Comparison of ENCODE assay signal across 28 cellular contexts in genomic region chr16:12739738-12740137, GRCh38.
DNase-seq lines count a peak whose midpoint lies in the region; ATAC-seq, FAIRE-seq and TF ChIP-seq lines count a peak whose summit lies in the region.
"Had no signal": no experiment of that assay in that cellular context is flagged by ENCODE, and none has a peak within 500 bp of the region (broad histone marks: within the 10 kb centered on the region; RNA-seq: fewer than 3 reads in every experiment).

No MANE protein-coding gene starts in this region.

- POLR2A ChIA-PET in activated CD8-positive, alpha-beta T cell treated with anti-CD3 and anti-CD28 coated beads for 36 hours (lab: Charles Lee): interaction anchor here (1.5 kb wide), 1 partner anchor 10 kb away, joined by 3 read pairs; no protein-coding TSS in a partner anchor
- POLR2A ChIA-PET in activated CD8-positive, alpha-beta T cell treated with anti-CD3 and anti-CD28 coated beads, Interleukin-2, amount 10 ng/mL, durations not matched to agents 7 days and 5 days (lab: Charles Lee): interaction anchor here (0.7 kb wide), 1 partner anchor 1477 kb away, joined by 3 read pairs; no protein-coding TSS in a partner anchor
- POLR2A ChIA-PET in K562 (lab: Yijun Ruan, JAX): no interaction called here

- H3K4me1 Mint-ChIP-seq in activated CD8-positive, alpha-beta T cell treated with anti-CD3 and anti-CD28 coated beads for 36 hours (ENCODE audit: low read depth): no peaks in the 10 kb centered on the region
- H3K4me1 Mint-ChIP-seq in activated CD8-positive, alpha-beta T cell treated with anti-CD3 and anti-CD28 coated beads, Interleukin-2, amount 10 ng/mL, durations not matched to agents 7 days and 5 days (ENCODE audit: low read depth): no peaks in the 10 kb centered on the region
- H3K4me1 Mint-ChIP-seq in nephron progenitor cell: peaks cover 35% of the 10 kb centered on the region
- H3K4me1 Mint-ChIP-seq in stimulated activated naive B cell treated with anti-CD40 and anti-IgM and Interleukin-4, amounts not matched to agents 10 μg/mL and 1 μg/mL and 100 μg/mL, for 72 hours: no peaks in the 10 kb centered on the region
- H3K4me1 Mint-ChIP-seq: B cell; CD14-positive monocyte; CD4-positive, alpha-beta memory T cell; CD8-positive, alpha-beta memory T cell had no signal

- TF ChIP-seq POLR2A in K562 (conservative IDR thresholded peaks at IDR 0.05): no peak

- H3K4me2 ChIP-seq in K562 (ENCODE audit: insufficient read depth, low read length): no peak overlapping the region
- H3K4me2 ChIP-seq: A549; BLaER1 treated with 17β-estradiol and CSF1 and Interleukin-3, amounts not matched to agents 10 nM and 100 nM had no signal

- CTCF ChIA-PET in activated CD8-positive, alpha-beta T cell treated with anti-CD3 and anti-CD28 coated beads for 36 hours (lab: Charles Lee): no interaction called here
- CTCF ChIA-PET in activated CD8-positive, alpha-beta T cell treated with anti-CD3 and anti-CD28 coated beads, Interleukin-2, amount 10 ng/mL, durations not matched to agents 7 days and 5 days (lab: Charles Lee): no interaction called here
- CTCF ChIA-PET in K562 (lab: Yijun Ruan, JAX; ENCODE audit: low intra/inter-chr PET ratio): no interaction called here

- WGBS in K562 (ENCODE audit: insufficient coverage, low coverage, missing lambda C conversion rate): 82% methylated on average over 3 of the region's 3 CpGs
- WGBS in pancreas, 2 donors: 94 to 96% methylated on average over 3 of the region's 3 CpGs

- FAIRE-seq in K562 (lab: Jason Lieb, UNC) (no peak), pancreas (lab: Jason Lieb, UNC) (no peak)
- FAIRE-seq: A549, GM12878, GM12892, GM18507 had no signal

- no TSS peak for BruUV-seq in K562 (replicated peaks; lab: Mats Ljungman, UMichigan)

- no peak overlapping the region for H3K9ac ChIP-seq in K562 (ENCODE audit: insufficient read depth in 1 of 2, low read depth in 2 of 2, low read length in 2 of 2)
- H3K9ac ChIP-seq: BLaER1 treated with 17β-estradiol and CSF1 and Interleukin-3, amounts not matched to agents 10 nM and 100 nM had no signal

- H3K27me3 ChIP-seq in K562 (ENCODE audit: control insufficient read depth in 2 of 2, insufficient read depth in 2 of 2, low read length in 2 of 2): no peaks in the 10 kb centered on the region
- no peaks in the 10 kb centered on the region for H3K27me3 ChIP-seq in pancreas
- H3K27me3 ChIP-seq: BLaER1 treated with 17β-estradiol and CSF1 and Interleukin-3, amounts not matched to agents 10 nM and 100 nM had no signal

- peaks cover 0 to 5% of the 10 kb centered on the region in 2 experiments; a peak in 1 of 5 replicates for H3K4me1 ChIP-seq in K562 (replicated peaks in 1 of 2; ENCODE audit: control insufficient read depth in 2 of 2, insufficient read depth in 2 of 2, low read length in 2 of 2)
- no peaks in the 10 kb centered on the region for H3K4me1 ChIP-seq in pancreas
- H3K4me1 ChIP-seq: A549 had no signal

- H3K9me1 ChIP-seq in K562 (ENCODE audit: control insufficient read depth, insufficient read depth, low read length): no peaks in the 10 kb centered on the region

- no peaks in the 10 kb centered on the region for H3K27me3 Mint-ChIP-seq in activated CD8-positive, alpha-beta T cell treated with anti-CD3 and anti-CD28 coated beads for 36 hours
- no peaks in the 10 kb centered on the region for H3K27me3 Mint-ChIP-seq in activated CD8-positive, alpha-beta T cell treated with anti-CD3 and anti-CD28 coated beads, Interleukin-2, amount 10 ng/mL, durations not matched to agents 7 days and 5 days (ENCODE audit: low read depth)
- peaks cover 5% of the 10 kb centered on the region for H3K27me3 Mint-ChIP-seq in nephron progenitor cell (ENCODE audit: low read depth, poor library complexity)
- H3K27me3 Mint-ChIP-seq in stimulated activated naive B cell treated with anti-CD40 and anti-IgM and Interleukin-4, amounts not matched to agents 10 μg/mL and 1 μg/mL and 100 μg/mL, for 72 hours: no peaks in the 10 kb centered on the region
- H3K27me3 Mint-ChIP-seq: B cell; CD4-positive, alpha-beta memory T cell; CD4-positive, CD25-positive, alpha-beta regulatory T cell had no signal

- no peak overlapping the region for H3K27ac Mint-ChIP-seq in activated CD8-positive, alpha-beta T cell treated with anti-CD3 and anti-CD28 coated beads for 36 hours
- no peak overlapping the region for H3K27ac Mint-ChIP-seq in activated CD8-positive, alpha-beta T cell treated with anti-CD3 and anti-CD28 coated beads, Interleukin-2, amount 10 ng/mL, durations not matched to agents 7 days and 5 days
- peak overlapping the region; percentile 73 for H3K27ac Mint-ChIP-seq in nephron progenitor cell
- H3K27ac Mint-ChIP-seq in stimulated activated naive B cell treated with anti-CD40 and anti-IgM and Interleukin-4, amounts not matched to agents 10 μg/mL and 1 μg/mL and 100 μg/mL, for 72 hours: peak overlapping the region; percentile 27
- H3K27ac Mint-ChIP-seq: B cell; CD4-positive, alpha-beta memory T cell; CD4-positive, CD25-positive, alpha-beta regulatory T cell; CD8-positive, alpha-beta memory T cell had no signal

- TF ChIP-seq EP300 in K562 (IDR thresholded peaks at IDR 0.05; ENCODE audit: low read length): no peak

- in situ Hi-C loops in K562 (cut with MboI): no loop called here
- in situ Hi-C loops in KBM-7 (cut with MboI; ENCODE audit: low pct_unique_long_range_greater_than_20kb, low sequenced_read_pairs): no loop called here

- H3K9me3 ChIP-seq in K562 (replicated peaks; ENCODE audit: control insufficient read depth, insufficient read depth, low read depth, low read length) (no peaks in the 10 kb centered on the region), pancreas (no peaks in the 10 kb centered on the region)

- H3K9me3 Mint-ChIP-seq in activated CD8-positive, alpha-beta T cell treated with anti-CD3 and anti-CD28 coated beads for 36 hours: peaks cover 8% of the 10 kb centered on the region
- peaks cover 14% of the 10 kb centered on the region for H3K9me3 Mint-ChIP-seq in activated CD8-positive, alpha-beta T cell treated with anti-CD3 and anti-CD28 coated beads, Interleukin-2, amount 10 ng/mL, durations not matched to agents 7 days and 5 days (ENCODE audit: insufficient read depth)
- peaks cover 26% of the 10 kb centered on the region for H3K9me3 Mint-ChIP-seq in nephron progenitor cell
- peaks cover 15 to 16% of the 10 kb centered on the region in 2 donors for H3K9me3 Mint-ChIP-seq in stimulated activated naive B cell treated with anti-CD40 and anti-IgM and Interleukin-4, amounts not matched to agents 10 μg/mL and 1 μg/mL and 100 μg/mL, for 72 hours

- no peaks in the 10 kb centered on the region for H3K79me2 ChIP-seq in K562 (ENCODE audit: control insufficient read depth, insufficient read depth, low read length)

- DNase-seq in activated CD8-positive, alpha-beta T cell treated with anti-CD3 and anti-CD28 coated beads for 36 hours: no peak
- DNase-seq in activated CD8-positive, alpha-beta T cell treated with anti-CD3 and anti-CD28 coated beads, Interleukin-2, amount 10 ng/mL, durations not matched to agents 7 days and 5 days: no peak
- no peak for DNase-seq in K562 (ENCODE audit: extremely low read depth in 1 of 4, low spot score in 3 of 4)
- DNase-seq in nephron progenitor cell: no peak
- DNase-seq in stimulated activated naive B cell treated with anti-CD40 and anti-IgM and Interleukin-4, amounts not matched to agents 10 μg/mL and 1 μg/mL and 100 μg/mL, for 72 hours: no peak
- no peak for DNase-seq in KBM-7
- DNase-seq in pancreas: no peak
- DNase-seq: AML-193; CD4-positive, alpha-beta memory T cell; CD4-positive, CD25-positive, alpha-beta regulatory T cell; CD8-positive, alpha-beta memory T cell; COR-L47; DMS 273 treated with DMSO at 0.1 percent for 48 hours; DMS153; DMS53; DMS79; DND-41; EL; GDM1 had no signal

- peaks cover 12% of the 10 kb centered on the region for H3K36me3 Mint-ChIP-seq in activated CD8-positive, alpha-beta T cell treated with anti-CD3 and anti-CD28 coated beads for 36 hours (ENCODE audit: low read depth)
- H3K36me3 Mint-ChIP-seq in activated CD8-positive, alpha-beta T cell treated with anti-CD3 and anti-CD28 coated beads, Interleukin-2, amount 10 ng/mL, durations not matched to agents 7 days and 5 days (ENCODE audit: low read depth): peaks cover 34% of the 10 kb centered on the region
- peaks cover 22% of the 10 kb centered on the region for H3K36me3 Mint-ChIP-seq in nephron progenitor cell (ENCODE audit: low read depth)
- H3K36me3 Mint-ChIP-seq in stimulated activated naive B cell treated with anti-CD40 and anti-IgM and Interleukin-4, amounts not matched to agents 10 μg/mL and 1 μg/mL and 100 μg/mL, for 72 hours: peaks cover 26 to 34% of the 10 kb centered on the region in 2 donors

- no peak overlapping the region for H2AFZ ChIP-seq in K562 (ENCODE audit: low read depth, low read length)

- TF ChIP-seq RAD21 in K562 (CRISPR knock-in tag; conservative IDR thresholded peaks at IDR 0.05 in 1 of 2, IDR thresholded peaks at IDR 0.05 in 1 of 2): no peak

- intact Hi-C loops in activated CD8-positive, alpha-beta T cell treated with anti-CD3 and anti-CD28 coated beads for 36 hours (cut with micrococcal nuclease): no loop called here
- intact Hi-C loops in K562 (cut with micrococcal nuclease): no loop called here
- intact Hi-C loops in pancreas (cut with DNase I): no loop called here

- H4K20me1 ChIP-seq in K562 (replicated peaks; ENCODE audit: control insufficient read depth, insufficient read depth, low read length): no peaks in the 10 kb centered on the region

- H3K4me3 ChIP-seq in K562: no peak overlapping the region
- no peak overlapping the region for H3K4me3 ChIP-seq in pancreas
- H3K4me3 ChIP-seq: A549; BLaER1 treated with 17β-estradiol and CSF1 and Interleukin-3, amounts not matched to agents 10 nM and 100 nM; GM12878 had no signal

- TF ChIP-seq CTCF in activated CD8-positive, alpha-beta T cell treated with anti-CD3 and anti-CD28 coated beads for 36 hours (IDR thresholded peaks at IDR 0.05): peak; percentile 31
- TF ChIP-seq CTCF in K562 (IDR thresholded peaks at IDR 0.05 in 2 of 3, conservative IDR thresholded peaks at IDR 0.05 in 1 of 3; ENCODE audit: insufficient read depth in 2 of 3, low read depth in 1 of 3, low read length in 3 of 3) (no peak), nephron progenitor cell (IDR thresholded peaks at IDR 0.05) (no peak), pancreas (IDR thresholded peaks at IDR 0.05) (no peak)

- no peak overlapping the region for H3K4me3 Mint-ChIP-seq in activated CD8-positive, alpha-beta T cell treated with anti-CD3 and anti-CD28 coated beads for 36 hours
- no peak overlapping the region for H3K4me3 Mint-ChIP-seq in activated CD8-positive, alpha-beta T cell treated with anti-CD3 and anti-CD28 coated beads, Interleukin-2, amount 10 ng/mL, durations not matched to agents 7 days and 5 days
- H3K4me3 Mint-ChIP-seq in nephron progenitor cell: no peak overlapping the region
- H3K4me3 Mint-ChIP-seq in stimulated activated naive B cell treated with anti-CD40 and anti-IgM and Interleukin-4, amounts not matched to agents 10 μg/mL and 1 μg/mL and 100 μg/mL, for 72 hours: no peak overlapping the region
- H3K4me3 Mint-ChIP-seq: B cell; CD14-positive monocyte; CD4-positive, alpha-beta memory T cell; CD4-positive, CD25-positive, alpha-beta regulatory T cell; CD8-positive, alpha-beta memory T cell had no signal

- H3K36me3 ChIP-seq in K562 (ENCODE audit: control insufficient read depth, insufficient read depth, low read length): no peaks in the 10 kb centered on the region; the same call in 2 of the 3 replicates
- H3K36me3 ChIP-seq in pancreas: no peaks in the 10 kb centered on the region

- no peak overlapping the region for H3K27ac ChIP-seq in K562 (ENCODE audit: extremely low read depth, low read depth, low read length)
- no peak overlapping the region for H3K27ac ChIP-seq in pancreas
- H3K27ac ChIP-seq: 22Rv1; A549; BLaER1 treated with 17β-estradiol and CSF1 and Interleukin-3, amounts not matched to agents 10 nM and 100 nM had no signal

- no peak for ATAC-seq in activated CD8-positive, alpha-beta T cell treated with anti-CD3 and anti-CD28 coated beads for 36 hours
- ATAC-seq in activated CD8-positive, alpha-beta T cell treated with anti-CD3 and anti-CD28 coated beads, Interleukin-2, amount 10 ng/mL, durations not matched to agents 7 days and 5 days: no peak
- ATAC-seq in K562 (no peak), HG03378 (IDR thresholded peaks at IDR 0.05; ENCODE audit: unreplicated experiment) (no peak), pancreas (no peak)
- no peak for ATAC-seq in stimulated activated naive B cell treated with anti-CD40 and anti-IgM and Interleukin-4, amounts not matched to agents 10 μg/mL and 1 μg/mL and 100 μg/mL, for 72 hours (replicated peaks)
- ATAC-seq: A549, GM12878 had no signal

Comparison
In these comparisons a context has a peak if more than half of its experiments do, and no peak if none do; other contexts are left out.
1. H3K27ac Mint-ChIP-seq: peak in nephron progenitor cell (single experiment) and stimulated activated naive B cell treated with anti-CD40 and anti-IgM and Interleukin-4, amounts not matched to agents 10 μg/mL and 1 μg/mL and 100 μg/mL, for 72 hours (single experiment); none in activated CD8-positive, alpha-beta T cell treated with anti-CD3 and anti-CD28 coated beads for 36 hours (single experiment) and activated CD8-positive, alpha-beta T cell treated with anti-CD3 and anti-CD28 coated beads, Interleukin-2, amount 10 ng/mL, durations not matched to agents 7 days and 5 days (single experiment).